Comparison of ENCODE assay signal across 8 cellular contexts in the genomic region with DNA sequence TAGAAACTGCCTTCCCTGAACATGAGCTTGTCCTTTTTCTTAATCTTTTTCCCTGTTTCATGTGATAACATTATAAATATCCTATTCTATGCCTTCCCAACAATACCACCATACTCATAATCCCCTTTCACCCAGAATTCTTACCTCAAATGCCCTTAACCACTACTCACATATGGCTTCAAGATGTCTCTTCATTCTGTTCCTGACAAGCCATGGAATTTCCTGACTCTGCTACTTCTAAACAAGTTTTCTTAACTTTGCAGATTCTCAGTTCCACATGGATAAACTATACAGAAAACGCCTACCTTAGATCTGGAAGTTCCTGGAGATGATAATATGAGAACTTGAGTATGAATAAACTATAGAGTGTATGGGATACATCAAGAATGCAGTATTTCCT.
"Had no signal": no experiment of that assay in that cellular context is flagged by ENCODE, and none has a peak within 500 bp of the region (broad histone marks: within the 10 kb centered on the region; RNA-seq: fewer than 3 reads in every experiment).

No MANE protein-coding gene starts in this region.

- H3K4me3 ChIP-seq: GM23248, GM23338, HAP-1 had no signal

- DNase-seq: GM23248, GOT3, H7, H9, HCEC 1CT, HFFc6 had no signal

- H3K36me3 ChIP-seq: HAP-1 had no signal

- H3K4me1 ChIP-seq: HAP-1 had no signal

- H2AFZ ChIP-seq: GM23248, GM23338 had no signal

- H3K4me2 ChIP-seq: GM23338 had no signal

- H3K9me3 ChIP-seq: HAP-1 had no signal

- H3K27ac ChIP-seq: GM23248 had no signal

- H3K9ac ChIP-seq: GM23248 had no signal
